In genomic region chr7:114341648-114342047, GRCh38 we compare ENCODE assay signal across 27 cellular contexts.
"Had no signal": no experiment of that assay in that cellular context is flagged by ENCODE, and none has a peak within 500 bp of the region (broad histone marks: within the 10 kb centered on the region; RNA-seq: fewer than 3 reads in every experiment).

No MANE protein-coding gene starts in this region.

- ATAC-seq: left cardiac atrium; left lung; lower lobe of right lung; naive thymus-derived CD4-positive, alpha-beta T cell; natural killer cell treated with Interleukin-12 subunit alpha and Interleukin-12 subunit beta and Interleukin-15 and Interleukin-18, amount 100 ng/mL, for 72 hours; right cardiac atrium; sciatic nerve; stimulated activated naive B cell treated with anti-CD40 and anti-IgM and Interleukin-4, amounts not matched to agents 10 μg/mL and 1 μg/mL and 100 μg/mL, for 72 hours; stimulated activated naive CD8-positive, alpha-beta T cell treated with anti-CD3 and anti-CD28 coated beads, Interleukin-15, Interleukin-2, amounts not matched to agents 100 U/mL and 50 U/mL, for 24 hours had no signal

- DNase-seq: hippocampal formation; kidney glomerular epithelial cell; left cardiac atrium; left lung; lower lobe of right lung; mesendoderm; naive thymus-derived CD4-positive, alpha-beta T cell; ovary; retina; right cardiac atrium; stimulated activated CD4-positive, alpha-beta T cell treated with anti-CD3 and anti-CD28 coated beads, Interleukin-12 subunit alpha, Interleukin-12 subunit beta, amount 100 ng/mL, for 4 hours; stimulated activated CD4-positive, alpha-beta T cell treated with anti-CD3 and anti-CD28 coated beads, Interleukin-15, amount 100 ng/mL, for 24 hours; stimulated activated CD4-positive, alpha-beta T cell treated with anti-CD3 and anti-CD28 coated beads, Interleukin-2, amount 100 ng/mL, for 24 hours; stimulated activated CD4-positive, alpha-beta T cell treated with anti-CD3 and anti-CD28 coated beads, Interleukin-4, amount 100 ng/mL, for 1 hour; stimulated activated naive B cell treated with anti-CD40 and anti-IgM and Interleukin-4, amounts not matched to agents 10 μg/mL and 1 μg/mL and 100 μg/mL, for 72 hours; stimulated activated naive CD8-positive, alpha-beta T cell treated with anti-CD3 and anti-CD28 coated beads, Interleukin-15, Interleukin-2, amounts not matched to agents 100 U/mL and 50 U/mL, for 24 hours; stomach; testis; thyroid gland; transverse colon; upper lobe of left lung had no signal

- H3K9me3 ChIP-seq: left lung, lower lobe of right lung, ovary, prostate gland, stomach, testis, thyroid gland, transverse colon, upper lobe of left lung had no signal

- H3K27ac ChIP-seq: left lung, lower lobe of right lung, ovary, prostate gland, skin epidermis, stomach, testis, thyroid gland, transverse colon, upper lobe of left lung had no signal

- H3K4me3 ChIP-seq: left lung, lower lobe of right lung, ovary, prostate gland, skin epidermis, stomach, testis, thyroid gland, transverse colon, upper lobe of left lung had no signal

- H3K4me1 ChIP-seq: left lung, lower lobe of right lung, prostate gland, stomach, testis, thyroid gland, upper lobe of left lung had no signal

- H3K27me3 ChIP-seq: left lung, ovary, stomach, testis, thyroid gland, transverse colon, upper lobe of left lung had no signal

- FAIRE-seq: keratinocyte, urothelium cell line had no signal

- H3K36me3 ChIP-seq: left lung, lower lobe of right lung, ovary, prostate gland, stomach, thyroid gland, transverse colon, upper lobe of left lung had no signal
